21 cellular contexts compared by ENCODE assay signal in genomic region chr7:33739286-33739685, GRCh38.
A peak's percentile ranks its signal among the peaks of the same experiment; 100 is the strongest.
DNase-seq lines count a peak whose midpoint lies in the region; ATAC-seq and TF ChIP-seq lines count a peak whose summit lies in the region.
"Had no signal": no experiment of that assay in that cellular context is flagged by ENCODE, and none has a peak within 500 bp of the region (broad histone marks: within the 10 kb centered on the region; RNA-seq: fewer than 3 reads in every experiment).

No MANE protein-coding gene starts in this region.

- H3K27me3 Mint-ChIP-seq in natural killer cell (ENCODE audit: low read depth in 2 of 2) (no peaks in the 10 kb centered on the region), immature natural killer cell (ENCODE audit: low read depth in 3 of 3) (peaks cover 0 to 2% (median 2%) of the 10 kb centered on the region in 3 donors), nephron progenitor cell (ENCODE audit: low read depth, poor library complexity) (peaks cover 6% of the 10 kb centered on the region)
- no peaks in the 10 kb centered on the region for H3K27me3 Mint-ChIP-seq in natural killer cell treated with Interleukin-12 subunit alpha and Interleukin-12 subunit beta and Interleukin-15 and Interleukin-18, amount 100 ng/mL, for 72 hours
- H3K27me3 Mint-ChIP-seq: CD4-positive, alpha-beta T cell had no signal

- no peak for ATAC-seq in natural killer cell
- no peak for ATAC-seq in natural killer cell treated with Interleukin-12 subunit alpha and Interleukin-12 subunit beta and Interleukin-15 and Interleukin-18, amount 100 ng/mL, for 72 hours
- ATAC-seq: CD8-positive, alpha-beta T cell; GM12878 had no signal

- no peak overlapping the region for H3K4me3 ChIP-seq in WERI-Rb-1 (ENCODE audit: low read depth, low read length)
- H3K4me3 ChIP-seq: BLaER1 treated with 17β-estradiol and CSF1 and Interleukin-3, amounts not matched to agents 10 nM and 100 nM; GM12878 had no signal

- intact Hi-C loops in natural killer cell (cut with micrococcal nuclease), result no loop called here

- no peaks in the 10 kb centered on the region for H3K36me3 ChIP-seq in WERI-Rb-1
- H3K36me3 ChIP-seq: BLaER1 treated with 17β-estradiol and CSF1 and Interleukin-3, amounts not matched to agents 10 nM and 100 nM had no signal

- H3K4me3 Mint-ChIP-seq in natural killer cell, result no peak overlapping the region
- H3K4me3 Mint-ChIP-seq in natural killer cell treated with Interleukin-12 subunit alpha and Interleukin-12 subunit beta and Interleukin-15 and Interleukin-18, amount 100 ng/mL, for 72 hours, result no peak overlapping the region
- no peak overlapping the region for H3K4me3 Mint-ChIP-seq in immature natural killer cell
- no peak overlapping the region for H3K4me3 Mint-ChIP-seq in nephron progenitor cell
- H3K4me3 Mint-ChIP-seq: B cell; CD4-positive, alpha-beta T cell; CD8-positive, alpha-beta T cell had no signal

- H3K36me3 Mint-ChIP-seq in natural killer cell (no peaks in the 10 kb centered on the region), immature natural killer cell (peaks cover 0 to 14% (median 8%) of the 10 kb centered on the region in 3 donors), nephron progenitor cell (ENCODE audit: low read depth) (no peaks in the 10 kb centered on the region)
- H3K36me3 Mint-ChIP-seq in natural killer cell treated with Interleukin-12 subunit alpha and Interleukin-12 subunit beta and Interleukin-15 and Interleukin-18, amount 100 ng/mL, for 72 hours, result peaks cover 5% of the 10 kb centered on the region
- H3K36me3 Mint-ChIP-seq: CD8-positive, alpha-beta T cell had no signal

- peaks cover 49 to 50% of the 10 kb centered on the region in 2 donors for H3K4me1 Mint-ChIP-seq in natural killer cell
- H3K4me1 Mint-ChIP-seq in natural killer cell treated with Interleukin-12 subunit alpha and Interleukin-12 subunit beta and Interleukin-15 and Interleukin-18, amount 100 ng/mL, for 72 hours (ENCODE audit: low read depth in 2 of 2), result peaks cover 36 to 49% of the 10 kb centered on the region in 2 donors
- peaks cover 48 to 71% of the 10 kb centered on the region in 2 donors for H3K4me1 Mint-ChIP-seq in immature natural killer cell
- peaks cover 71% of the 10 kb centered on the region for H3K4me1 Mint-ChIP-seq in nephron progenitor cell
- H3K4me1 Mint-ChIP-seq: B cell had no signal

- H3K9me3 ChIP-seq in WERI-Rb-1 (ENCODE audit: severe bottlenecking), result no peaks in the 10 kb centered on the region
- H3K9me3 ChIP-seq: Caco-2 had no signal

- no peak overlapping the region for H3K27ac ChIP-seq in WERI-Rb-1
- H3K27ac ChIP-seq: BLaER1 treated with 17β-estradiol and CSF1 and Interleukin-3, amounts not matched to agents 10 nM and 100 nM; C4-2B had no signal

- H3K9me3 Mint-ChIP-seq in natural killer cell (no peaks in the 10 kb centered on the region), immature natural killer cell (peaks cover 0 to 14% (median 0%) of the 10 kb centered on the region in 6 donors), nephron progenitor cell (peaks cover 12% of the 10 kb centered on the region)
- H3K9me3 Mint-ChIP-seq in natural killer cell treated with Interleukin-12 subunit alpha and Interleukin-12 subunit beta and Interleukin-15 and Interleukin-18, amount 100 ng/mL, for 72 hours, result peaks cover 4% of the 10 kb centered on the region
- H3K9me3 Mint-ChIP-seq: CD8-positive, alpha-beta T cell had no signal

- no peaks in the 10 kb centered on the region for H3K27me3 ChIP-seq in WERI-Rb-1 (ENCODE audit: insufficient read depth, low read depth, severe bottlenecking)
- H3K27me3 ChIP-seq: BLaER1 treated with 17β-estradiol and CSF1 and Interleukin-3, amounts not matched to agents 10 nM and 100 nM had no signal

- H3K27ac Mint-ChIP-seq in natural killer cell, result peak overlapping the region; percentile 77 to 81
- H3K27ac Mint-ChIP-seq in natural killer cell treated with Interleukin-12 subunit alpha and Interleukin-12 subunit beta and Interleukin-15 and Interleukin-18, amount 100 ng/mL, for 72 hours, result no peak overlapping the region
- peak overlapping the region in 4 of 6 donors; percentile 34 to 91 (median 82) for H3K27ac Mint-ChIP-seq in immature natural killer cell
- peak overlapping the region; percentile 96 for H3K27ac Mint-ChIP-seq in nephron progenitor cell
- H3K27ac Mint-ChIP-seq: B cell; CD4-positive, alpha-beta T cell; CD8-positive, alpha-beta T cell had no signal

- DNase-seq in natural killer cell, result no peak
- DNase-seq in natural killer cell treated with Interleukin-12 subunit alpha and Interleukin-12 subunit beta and Interleukin-15 and Interleukin-18, amount 100 ng/mL, for 72 hours (ENCODE audit: low spot score), result no peak
- DNase-seq in immature natural killer cell, result no peak
- DNase-seq in nephron progenitor cell, result no peak
- no peak for DNase-seq in superior temporal gyrus (ENCODE audit: extremely low spot score)
- DNase-seq in WERI-Rb-1, result no peak
- DNase-seq: 8988T; ACHN; AML-193; Caco-2; Calu3; CD4-positive, alpha-beta T cell; CD8-positive, alpha-beta T cell; DMS79; DND-41; EL; GDM1 had no signal

- TF ChIP-seq CTCF in natural killer cell (IDR thresholded peaks at IDR 0.05), result no peak
- no peak for TF ChIP-seq CTCF in nephron progenitor cell (IDR thresholded peaks at IDR 0.05)
- no peak for TF ChIP-seq CTCF in WERI-Rb-1 (IDR thresholded peaks at IDR 0.05; ENCODE audit: low read depth, low read length)

Comparison
In these comparisons a context has a peak if more than half of its experiments do, and no peak if none do; other contexts are left out.
1. H3K27ac Mint-ChIP-seq: peak in natural killer cell (2 of 2), immature natural killer cell (4 of 6) and nephron progenitor cell (single experiment); none in natural killer cell treated with Interleukin-12 subunit alpha and Interleukin-12 subunit beta and Interleukin-15 and Interleukin-18, amount 100 ng/mL, for 72 hours (0 of 2).